Comparison of ENCODE assay signal across 1 cellular context in genomic region chr19:41821003-41821735, GRCh38.
TF ChIP-seq lines count a peak whose summit lies in the region.

No MANE protein-coding gene starts in this region.

TF ChIP-seq in IMR-90, 13 proteins besides CTCF, POLR2A, EP300 and RAD21:
- peak; percentile 26; the same call in 1 of the 2 replicates for TF ChIP-seq SMC3 (IDR thresholded peaks at IDR 0.05; ENCODE audit: low read depth, low read length)
- no peak for TF ChIP-seq ELK1 (IDR thresholded peaks at IDR 0.05; ENCODE audit: borderline replicate concordance, low read depth, low read length)
- no peak for TF ChIP-seq NFE2L2 (IDR thresholded peaks at IDR 0.05; ENCODE audit: low read depth, low read length)
- TF ChIP-seq RCOR1 (IDR thresholded peaks at IDR 0.05; ENCODE audit: insufficient replicate concordance, low read length): no peak
- TF ChIP-seq USF2 (IDR thresholded peaks at IDR 0.05; ENCODE audit: low read depth, low read length): no peak
- no peak for TF ChIP-seq MAFK (IDR thresholded peaks at IDR 0.05; ENCODE audit: low read depth, low read length)
